In genomic region chr6:167351656-167352354, GRCh38 we compare ENCODE assay signal across 9 cellular contexts. TPM values are rescaled to one million over a fixed set of nuclear protein-coding genes. Genes with fewer than 3 reads are reported as not detected.
DNase-seq lines count a peak whose midpoint lies in the region; ATAC-seq and TF ChIP-seq lines count a peak whose summit lies in the region.
"Had no signal": no experiment of that assay in that cellular context is flagged by ENCODE, and none has a peak within 500 bp of the region (broad histone marks: within the 10 kb centered on the region; RNA-seq: fewer than 3 reads in every experiment).

No MANE protein-coding gene starts in this region.

- peaks cover 6% of the 10 kb centered on the region; the same call in 1 of the 2 replicates for H4K20me1 ChIP-seq in BLaER1

- H3K9me3 Mint-ChIP-seq in T-helper 2 cell treated with Interferon-gamma antibody and Interleukin-4, amounts not matched to agents 5 μg/mL and 100 μg/mL, for 36 hours = peaks cover 3% of the 10 kb centered on the region

- no peaks in the 10 kb centered on the region; the same call in 1 of the 2 replicates for H3K36me3 ChIP-seq in BLaER1
- no peaks in the 10 kb centered on the region for H3K36me3 ChIP-seq in liver (ENCODE audit: control insufficient read depth in 4 of 4, insufficient read depth in 3 of 4, low read depth in 1 of 4, low read length in 3 of 4)

- H3K4me3 ChIP-seq in BLaER1 = peak overlapping the region; percentile 66
- no peak overlapping the region for H3K4me3 ChIP-seq in liver (ENCODE audit: low read depth in 1 of 3, low read length in 3 of 3)

- H3K9ac ChIP-seq in BLaER1 = peak overlapping the region; percentile 34; the same call in 1 of the 2 replicates
- H3K9ac ChIP-seq in liver (ENCODE audit: low read depth in 1 of 2, low read length in 2 of 2) = peak overlapping the region in 1 of 2 donors; percentile 66

- H3K27me3 Mint-ChIP-seq in T-helper 2 cell treated with Interferon-gamma antibody and Interleukin-4, amounts not matched to agents 5 μg/mL and 100 μg/mL, for 36 hours (ENCODE audit: low read depth) = peaks cover 40% of the 10 kb centered on the region

- peak overlapping the region; percentile 97 for H3K4me2 ChIP-seq in BLaER1

- DNase-seq in T-helper 2 cell treated with Interferon-gamma antibody and Interleukin-4, amounts not matched to agents 5 μg/mL and 100 μg/mL, for 36 hours (ENCODE audit: low spot score) = no peak
- DNase-seq in NCI-H526 treated with DMSO at 0.1 percent for 48 hours (lab: John Stamatoyannopoulos, UW) = no peak
- no peak for DNase-seq in middle frontal gyrus (ENCODE audit: extremely low spot score, low spot score)
- no peak for DNase-seq in CD1c-positive myeloid dendritic cell (ENCODE audit: extremely low spot score)

- 56% methylated on average over 13 of the region's 13 CpGs for WGBS in liver

- TF ChIP-seq CTCF in liver (IDR thresholded peaks at IDR 0.05; ENCODE audit: low read depth, low read length, missing input control) = no peak

- H3K27ac ChIP-seq in BLaER1 (peak overlapping the region; percentile 51), liver (ENCODE audit: low read depth in 1 of 2, low read length in 2 of 2) (peak overlapping the region; percentile 84 to 88)

- H3K36me3 Mint-ChIP-seq in T-helper 2 cell treated with Interferon-gamma antibody and Interleukin-4, amounts not matched to agents 5 μg/mL and 100 μg/mL, for 36 hours (ENCODE audit: low read depth) = peaks cover 2% of the 10 kb centered on the region

- peak overlapping the region; percentile 87 for H3K27ac Mint-ChIP-seq in T-helper 2 cell treated with Interferon-gamma antibody and Interleukin-4, amounts not matched to agents 5 μg/mL and 100 μg/mL, for 36 hours

- peaks cover 23% of the 10 kb centered on the region for H3K27me3 ChIP-seq in BLaER1
- no peaks in the 10 kb centered on the region for H3K27me3 ChIP-seq in liver (ENCODE audit: control insufficient read depth in 4 of 4, insufficient read depth in 4 of 4, low read length in 3 of 4)

- ATAC-seq in GM21515 (IDR thresholded peaks at IDR 0.05; ENCODE audit: unreplicated experiment) = peak; percentile 38
- ATAC-seq in GM18909 (IDR thresholded peaks at IDR 0.05; ENCODE audit: poor library complexity, unreplicated experiment) = no peak

- H3K9me3 ChIP-seq in BLaER1 (peaks cover 15% of the 10 kb centered on the region), liver (ENCODE audit: control insufficient read depth in 4 of 4, low read length in 3 of 4) (no peaks in the 10 kb centered on the region)

- peak overlapping the region; percentile 85 for H3K4me3 Mint-ChIP-seq in T-helper 2 cell treated with Interferon-gamma antibody and Interleukin-4, amounts not matched to agents 5 μg/mL and 100 μg/mL, for 36 hours

- H3K4me1 ChIP-seq in BLaER1 = peaks cover 53% of the 10 kb centered on the region
- H3K4me1 ChIP-seq in liver (ENCODE audit: control insufficient read depth in 4 of 4, insufficient read depth in 4 of 4, low read length in 3 of 4) = peaks cover 0 to 27% (median 7%) of the 10 kb centered on the region in 4 donors

- H3K4me1 Mint-ChIP-seq in T-helper 2 cell treated with Interferon-gamma antibody and Interleukin-4, amounts not matched to agents 5 μg/mL and 100 μg/mL, for 36 hours (ENCODE audit: low read depth) = peaks cover 12% of the 10 kb centered on the region

- TF ChIP-seq RAD21 in liver (IDR thresholded peaks at IDR 0.05) = no peak

TF ChIP-seq in liver, 16 proteins besides CTCF, POLR2A, EP300 and RAD21:
- TF ChIP-seq TAF1 (conservative IDR thresholded peaks at IDR 0.05) (no peak), HNF4A (conservative IDR thresholded peaks at IDR 0.05) (peak in 1 of 2 donors; percentile 0), REST (IDR thresholded peaks at IDR 0.05) (no peak), RXRA (IDR thresholded peaks at IDR 0.05) (no peak), FOXA1 (IDR thresholded peaks at IDR 0.05) (no peak), FOXA2 (IDR thresholded peaks at IDR 0.05) (no peak), ATF3 (IDR thresholded peaks at IDR 0.05) (no peak), MAX (IDR thresholded peaks at IDR 0.05) (no peak)

RNA-seq across cellular contexts. Expression of gene TTLL2, which starts 26.9 kb away (rescaled TPM):
- total RNA-seq in liver = not detected
- polyA plus RNA-seq in liver = under 1 TPM in 1 of 2 donors, not detected in 1; 0.18 TPM
- total RNA-seq: fibroblast of villous mesenchyme had no signal
